ENCODE assay signal across 21 cellular contexts in genomic region chr14:93462479-93462878, GRCh38. TPM values are rescaled to one million over a fixed set of nuclear protein-coding genes. Genes with fewer than 3 reads are reported as not detected.
"Had no signal": no experiment of that assay in that cellular context is flagged by ENCODE, and none has a peak within 500 bp of the region (broad histone marks: within the 10 kb centered on the region; RNA-seq: fewer than 3 reads in every experiment).

No MANE protein-coding gene starts in this region.

- H3K4me3 ChIP-seq: dorsolateral prefrontal cortex, heart left ventricle, lung, spleen, testis, tibial nerve, upper lobe of right lung, vagina had no signal

- H3K4me1 ChIP-seq: heart left ventricle, spleen, testis, tibial nerve, upper lobe of right lung, vagina had no signal

- H3K36me3 Mint-ChIP-seq: naive thymus-derived CD4-positive, alpha-beta T cell; stimulated activated memory B cell treated with anti-CD40 and anti-IgM and Interleukin-4, amounts not matched to agents 10 μg/mL and 1 μg/mL and 100 μg/mL, for 72 hours had no signal

- H3K9me3 Mint-ChIP-seq: stimulated activated memory B cell treated with anti-CD40 and anti-IgM and Interleukin-4, amounts not matched to agents 10 μg/mL and 1 μg/mL and 100 μg/mL, for 72 hours; stimulated activated naive CD8-positive, alpha-beta T cell treated with anti-CD3 and anti-CD28 coated beads, Interleukin-15, Interleukin-2, amounts not matched to agents 100 ng/mL and 50 ng/mL, for 24 hours had no signal

- H3K27ac Mint-ChIP-seq: naive thymus-derived CD4-positive, alpha-beta T cell; stimulated activated memory B cell treated with anti-CD40 and anti-IgM and Interleukin-4, amounts not matched to agents 10 μg/mL and 1 μg/mL and 100 μg/mL, for 72 hours; stimulated activated naive CD8-positive, alpha-beta T cell treated with anti-CD3 and anti-CD28 coated beads, Interleukin-15, Interleukin-2, amounts not matched to agents 100 ng/mL and 50 ng/mL, for 24 hours had no signal

- DNase-seq: dorsolateral prefrontal cortex; effector CD8-positive, alpha-beta T cell; foreskin melanocyte; heart left ventricle; hippocampal formation; left colon; left ventricle myocardium superior; mesenchymal stem cell; naive thymus-derived CD4-positive, alpha-beta T cell; spleen; stimulated activated CD4-positive, alpha-beta T cell treated with anti-CD3 and anti-CD28 coated beads, Interleukin-15, amount 100 ng/mL, for 24 hours; stimulated activated CD4-positive, alpha-beta T cell treated with anti-CD3 and anti-CD28 coated beads, Interleukin-1b, Interleukin-23, amount 100 ng/mL, for 48 hours; stimulated activated CD4-positive, alpha-beta T cell treated with anti-CD3 and anti-CD28 coated beads, Interleukin-4, amount 100 ng/mL, for 24 hours; testis; upper lobe of right lung had no signal

- H3K4me1 Mint-ChIP-seq: naive thymus-derived CD4-positive, alpha-beta T cell had no signal

- H3K36me3 ChIP-seq: heart left ventricle, neutrophil, spleen, tibial nerve, upper lobe of right lung, vagina had no signal

- H3K27me3 ChIP-seq: dorsolateral prefrontal cortex, testis, tibial nerve, upper lobe of right lung, vagina had no signal

- H3K4me3 Mint-ChIP-seq: naive thymus-derived CD4-positive, alpha-beta T cell; stimulated activated memory B cell treated with anti-CD40 and anti-IgM and Interleukin-4, amounts not matched to agents 10 μg/mL and 1 μg/mL and 100 μg/mL, for 72 hours; stimulated activated naive CD8-positive, alpha-beta T cell treated with anti-CD3 and anti-CD28 coated beads, Interleukin-15, Interleukin-2, amounts not matched to agents 100 ng/mL and 50 ng/mL, for 24 hours had no signal

- H3K9me3 ChIP-seq: heart left ventricle, neutrophil, spleen, testis, tibial nerve, upper lobe of right lung, vagina had no signal

RNA-seq across cellular contexts. Expression of gene UNC79, which starts 31.7 kb away (rescaled TPM):
- polyA plus RNA-seq: naive thymus-derived CD4-positive, alpha-beta T cell had no signal
